In genomic region chr3:55633333-55633732, GRCh38 we compare ENCODE assay signal across 14 cellular contexts.
DNase-seq lines count a peak whose midpoint lies in the region; ATAC-seq and TF ChIP-seq lines count a peak whose summit lies in the region.
"Had no signal": no experiment of that assay in that cellular context is flagged by ENCODE, and none has a peak within 500 bp of the region (broad histone marks: within the 10 kb centered on the region; RNA-seq: fewer than 3 reads in every experiment).

No MANE protein-coding gene starts in this region.

- H3K79me2 ChIP-seq in GM23338 (replicated peaks; ENCODE audit: insufficient read depth) = no peaks in the 10 kb centered on the region
- no peaks in the 10 kb centered on the region for H3K79me2 ChIP-seq in OCI-LY1 (ENCODE audit: insufficient read depth, low read length)

- H3K9me2 ChIP-seq in GM23338 (ENCODE audit: insufficient read depth) = peaks cover 12% of the 10 kb centered on the region; the same call in 1 of the 2 replicates
- no peaks in the 10 kb centered on the region for H3K9me2 ChIP-seq in OCI-LY1 (ENCODE audit: low read depth, low read length)

- H3K27me3 ChIP-seq in GM23338 (ENCODE audit: insufficient read depth) (no peaks in the 10 kb centered on the region), OCI-LY1 (ENCODE audit: insufficient read depth, low read length) (no peaks in the 10 kb centered on the region), endodermal cell (ENCODE audit: control insufficient read depth, insufficient read depth, low read length, poor library complexity, severe bottlenecking) (no peaks in the 10 kb centered on the region)
- H3K27me3 ChIP-seq: BE2C had no signal

- H3K27ac ChIP-seq in GM23338 (ENCODE audit: low read depth) (no peak overlapping the region), OCI-LY1 (ENCODE audit: low read depth, low read length, poor library complexity, severe bottlenecking) (no peak overlapping the region), endodermal cell (ENCODE audit: low read depth, low read length) (no peak overlapping the region)
- H3K27ac ChIP-seq: HL-60 had no signal

- H3F3A ChIP-seq in GM23338 (replicated peaks; ENCODE audit: low read depth) (no peaks in the 10 kb centered on the region), OCI-LY1 (ENCODE audit: insufficient read depth, low read length) (no peaks in the 10 kb centered on the region)

- H4K20me1 ChIP-seq in GM23338 (replicated peaks; ENCODE audit: insufficient read depth) (no peaks in the 10 kb centered on the region), OCI-LY1 (ENCODE audit: insufficient read depth, low read length) (no peaks in the 10 kb centered on the region)

- H3K4me3 ChIP-seq in GM23338 (no peak overlapping the region), OCI-LY1 (ENCODE audit: low read depth, low read length, poor library complexity, severe bottlenecking) (no peak overlapping the region), endodermal cell (ENCODE audit: low read length) (no peak overlapping the region)

- no peaks in the 10 kb centered on the region for H3K9me3 Mint-ChIP-seq in GM23338
- no peaks in the 10 kb centered on the region for H3K9me3 Mint-ChIP-seq in endodermal cell

- H3K4me1 Mint-ChIP-seq in GM23338 (peaks cover 12% of the 10 kb centered on the region), endodermal cell (peaks cover 5% of the 10 kb centered on the region)

- no peak overlapping the region for H3K27ac Mint-ChIP-seq in GM23338
- H3K27ac Mint-ChIP-seq in endodermal cell = no peak overlapping the region

- no peak overlapping the region for H3K4me3 Mint-ChIP-seq in GM23338
- H3K4me3 Mint-ChIP-seq in endodermal cell = no peak overlapping the region

- H3K9ac ChIP-seq in OCI-LY1 (ENCODE audit: low read length) (no peak overlapping the region), endodermal cell (ENCODE audit: extremely low read depth, low read length, poor library complexity, severe bottlenecking) (no peak overlapping the region)

- H3K36me3 ChIP-seq in GM23338 (ENCODE audit: insufficient read depth) (no peaks in the 10 kb centered on the region), OCI-LY1 (ENCODE audit: insufficient read depth, low read length) (no peaks in the 10 kb centered on the region), endodermal cell (ENCODE audit: control insufficient read depth, insufficient read depth, low read length) (no peaks in the 10 kb centered on the region)
- H3K36me3 ChIP-seq: BE2C had no signal

- H3K27me3 Mint-ChIP-seq in GM23338 (ENCODE audit: insufficient read depth, low read depth, poor library complexity) (peaks cover 2% of the 10 kb centered on the region), endodermal cell (ENCODE audit: insufficient read depth) (peaks cover 2% of the 10 kb centered on the region)

- ATAC-seq in GM23338 (no peak), HG03045 (IDR thresholded peaks at IDR 0.05; ENCODE audit: unreplicated experiment) (no peak)

- DNase-seq in GM23338 (ENCODE audit: low spot score) (no peak), endodermal cell (no peak), SIG-M5 (lab: John Stamatoyannopoulos, UW) (no peak), Ammon's horn (ENCODE audit: low spot score) (no peak)
- DNase-seq in stimulated activated CD4-positive, alpha-beta T cell treated with anti-CD3 and anti-CD28 coated beads, Interleukin-2, amount 100 ng/mL, for 48 hours = no peak
- DNase-seq: BE2C, DMS53, GF-D8, IMR-90, Kasumi-1, KBM-7 had no signal

- H3K36me3 Mint-ChIP-seq in GM23338 (ENCODE audit: low read depth) (no peaks in the 10 kb centered on the region), endodermal cell (ENCODE audit: low read depth) (no peaks in the 10 kb centered on the region)

- H3K4me2 ChIP-seq in GM23338 = no peak overlapping the region
- no peak overlapping the region for H3K4me2 ChIP-seq in OCI-LY1 (ENCODE audit: low read length)

- TF ChIP-seq CTCF in GM23338 (conservative IDR thresholded peaks at IDR 0.05; ENCODE audit: low read depth in 2 of 2) (peak; percentile 34 to 42; a peak in 3 of 4 replicates), OCI-LY1 (IDR thresholded peaks at IDR 0.05; ENCODE audit: low read length) (peak; percentile 5; the same call in 1 of the 2 replicates), endodermal cell (conservative IDR thresholded peaks at IDR 0.05) (peak; percentile 22)

- H2AFZ ChIP-seq in GM23338 = no peak overlapping the region
- H2AFZ ChIP-seq in OCI-LY1 (ENCODE audit: low read length) = no peak overlapping the region

- H3K9me3 ChIP-seq in OCI-LY1 (ENCODE audit: low read length) (no peaks in the 10 kb centered on the region), endodermal cell (ENCODE audit: control insufficient read depth, low read length) (no peaks in the 10 kb centered on the region)
- H3K9me3 ChIP-seq: BE2C had no signal

- H3K4me1 ChIP-seq in GM23338 (ENCODE audit: insufficient read depth) (no peaks in the 10 kb centered on the region), OCI-LY1 (ENCODE audit: insufficient read depth, low read length, severe bottlenecking) (no peaks in the 10 kb centered on the region), endodermal cell (ENCODE audit: control insufficient read depth, insufficient read depth, low read length) (peaks cover 3% of the 10 kb centered on the region)
- H3K4me1 ChIP-seq: BE2C had no signal

- WGBS in endodermal cell (ENCODE audit: insufficient coverage in 1 of 2, insufficient read length in 1 of 2), 2 experiments = 89% methylated on average over 2 of the region's 2 CpGs; no CpG with 5 or more reads in 1 of the 2 experiments

TF ChIP-seq in GM23338, 12 proteins besides CTCF, POLR2A, EP300 and RAD21:
- no peak for TF ChIP-seq STAT1 (IDR thresholded peaks at IDR 0.05; ENCODE audit: unreplicated experiment)
- no peak for TF ChIP-seq ZNF462 (CRISPR knock-in tag; IDR thresholded peaks at IDR 0.05)
- TF ChIP-seq JUNB (IDR thresholded peaks at IDR 0.05; ENCODE audit: unreplicated experiment) = no peak
- TF ChIP-seq ETS1 (IDR thresholded peaks at IDR 0.05) = no peak
- TF ChIP-seq EZH2 (IDR thresholded peaks at IDR 0.05; ENCODE audit: low read depth, unreplicated experiment) = no peak
TF ChIP-seq in GM23338: peak in this region for 0.
